ENCODE assay signal across 1 cellular context in the genomic region with DNA sequence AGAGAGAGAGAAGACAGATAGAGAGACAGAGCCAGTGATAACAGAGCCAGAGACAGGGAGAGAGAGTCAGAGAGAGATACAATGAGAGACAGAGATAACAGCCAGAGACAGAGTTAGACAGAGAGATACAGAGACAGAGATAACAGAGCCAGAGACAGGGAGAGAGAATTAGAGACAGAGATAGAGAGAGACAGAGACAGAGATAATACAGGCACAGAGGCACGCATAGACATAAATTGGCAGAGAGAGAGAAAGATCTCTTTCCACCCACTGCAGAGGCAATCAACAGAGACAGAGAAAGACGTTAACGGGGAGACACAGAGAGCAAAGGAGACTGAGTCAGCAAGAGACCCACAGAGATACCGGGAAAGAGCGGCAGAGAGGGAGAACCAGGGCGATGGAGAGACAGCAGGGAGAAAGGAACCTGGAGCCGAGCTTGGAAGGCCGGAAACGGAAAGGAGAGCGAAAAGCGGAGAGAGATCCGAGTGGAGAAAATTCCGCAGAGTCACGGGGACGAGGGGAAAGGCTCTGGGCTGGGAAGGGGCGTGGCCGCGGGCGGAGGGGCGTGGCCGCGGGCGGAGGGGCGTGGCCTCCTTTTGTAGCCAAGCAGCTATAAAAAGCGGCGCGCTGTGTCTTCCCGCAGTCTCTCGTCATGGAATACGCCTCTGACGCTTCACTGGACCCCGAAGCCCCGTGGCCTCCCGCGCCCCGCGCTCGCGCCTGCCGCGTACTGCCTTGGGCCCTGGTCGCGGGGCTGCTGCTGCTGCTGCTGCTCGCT.
A peak's percentile ranks its signal among the peaks of the same experiment; 100 is the strongest.
TF ChIP-seq lines count a peak whose summit lies in the region.

A gene with protein sequence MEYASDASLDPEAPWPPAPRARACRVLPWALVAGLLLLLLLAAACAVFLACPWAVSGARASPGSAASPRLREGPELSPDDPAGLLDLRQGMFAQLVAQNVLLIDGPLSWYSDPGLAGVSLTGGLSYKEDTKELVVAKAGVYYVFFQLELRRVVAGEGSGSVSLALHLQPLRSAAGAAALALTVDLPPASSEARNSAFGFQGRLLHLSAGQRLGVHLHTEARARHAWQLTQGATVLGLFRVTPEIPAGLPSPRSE (plus strand): TSS at position 642 of the 778 bp plus-strand sequence. CDS start 11 bp downstream, at position 653.

TF ChIP-seq in GM12878, 131 proteins besides CTCF, POLR2A, EP300 and RAD21 (continued from another document and continues in another):
- TF ChIP-seq MYC (IDR thresholded peaks at IDR 0.05; ENCODE audit: insufficient read depth, insufficient read length, insufficient replicate concordance, low read length, severe bottlenecking) (no peak), POLR2AphosphoS5 (IDR thresholded peaks at IDR 0.05; ENCODE audit: low read length) (peak; percentile 100), MEF2A (IDR thresholded peaks at IDR 0.05; ENCODE audit: insufficient read depth, low read depth, low read length) (peak; percentile 27; the same call in 1 of the 2 replicates), PAX5 (IDR thresholded peaks at IDR 0.05; ENCODE audit: borderline replicate concordance, low read depth, low read length) (peak; percentile 78), SP1 (IDR thresholded peaks at IDR 0.05; ENCODE audit: low read depth, low read length) (peak; percentile 79), BMI1 (IDR thresholded peaks at IDR 0.05; ENCODE audit: borderline replicate concordance) (no peak), POU2F2 (IDR thresholded peaks at IDR 0.05; ENCODE audit: borderline replicate concordance, low read depth, low read length) (peak; percentile 99), LARP7 (IDR thresholded peaks at IDR 0.05) (no peak), MTA2 (IDR thresholded peaks at IDR 0.05; ENCODE audit: low read depth) (peak; percentile 45; the same call in 1 of the 2 replicates), GATAD2B (conservative IDR thresholded peaks at IDR 0.05; ENCODE audit: low read depth) (no peak; the same call in 1 of the 2 replicates), SMARCA5 (IDR thresholded peaks at IDR 0.05) (peak; percentile 95; the same call in 1 of the 2 replicates), ESRRA (IDR thresholded peaks at IDR 0.05; ENCODE audit: low read length) (no peak), TARDBP (IDR thresholded peaks at IDR 0.05; ENCODE audit: borderline replicate concordance) (no peak), CBFB (IDR thresholded peaks at IDR 0.05; ENCODE audit: low read depth) (peak; percentile 85), RUNX3 (IDR thresholded peaks at IDR 0.05; ENCODE audit: low read length) (peak; percentile 70), SPI1 (IDR thresholded peaks at IDR 0.05; ENCODE audit: borderline replicate concordance, insufficient read depth, low read depth, low read length) (no peak), RELA (IDR thresholded peaks at IDR 0.05; ENCODE audit: borderline replicate concordance, partially characterized antibody) (peak; percentile 57), KLF5 (IDR thresholded peaks at IDR 0.05; ENCODE audit: partially characterized antibody) (peak; percentile 80), CEBPB (IDR thresholded peaks at IDR 0.05; ENCODE audit: borderline replicate concordance in 1 of 2, low read depth in 2 of 2, low read length in 2 of 2) (no peak), SRF (IDR thresholded peaks at IDR 0.05; ENCODE audit: low read depth in 2 of 2, low read length in 2 of 2) (0 out of 4 replicates have a peak, but pooled peaks of 1 of the 2 experiments have one; percentile 35), HDGF (IDR thresholded peaks at IDR 0.05) (peak; percentile 93), ASH2L (IDR thresholded peaks at IDR 0.05; ENCODE audit: borderline replicate concordance, low read depth) (no peak), ZNF217 (IDR thresholded peaks at IDR 0.05) (0 out of 2 replicates have a peak, but pooled peaks have one; percentile 29), DPF2 (IDR thresholded peaks at IDR 0.05) (peak; percentile 85), MXI1 (IDR thresholded peaks at IDR 0.05; ENCODE audit: low read depth, low read length) (peak; percentile 71), NR2F1 (conservative IDR thresholded peaks at IDR 0.05) (peak; percentile 78; the same call in 1 of the 2 replicates), RB1 (IDR thresholded peaks at IDR 0.05; ENCODE audit: borderline replicate concordance) (peak; percentile 65; the same call in 1 of the 2 replicates), IRF4 (IDR thresholded peaks at IDR 0.05; ENCODE audit: low read depth, low read length) (no peak), IKZF2 (IDR thresholded peaks at IDR 0.05) (peak; percentile 95 to 97), FOS (IDR thresholded peaks at IDR 0.05; ENCODE audit: borderline replicate concordance, extremely low read depth, insufficient read length) (no peak), PML (IDR thresholded peaks at IDR 0.05; ENCODE audit: low read length) (peak; percentile 99), SMAD1 (IDR thresholded peaks at IDR 0.05; ENCODE audit: low read depth, partially characterized antibody) (no peak), TCF12 (IDR thresholded peaks at IDR 0.05; ENCODE audit: low read depth, low read length) (peak; percentile 67; the same call in 1 of the 2 replicates), CREB1 (IDR thresholded peaks at IDR 0.05; ENCODE audit: low read depth) (peak; percentile 93), ZNF384 (IDR thresholded peaks at IDR 0.05; ENCODE audit: borderline replicate concordance, low read depth, low read length) (no peak), BACH1 (IDR thresholded peaks at IDR 0.05; ENCODE audit: borderline replicate concordance) (peak; percentile 91), MEF2B (IDR thresholded peaks at IDR 0.05; ENCODE audit: partially characterized antibody, poor library complexity, severe bottlenecking) (no peak)
- TF ChIP-seq, protein P1, sequence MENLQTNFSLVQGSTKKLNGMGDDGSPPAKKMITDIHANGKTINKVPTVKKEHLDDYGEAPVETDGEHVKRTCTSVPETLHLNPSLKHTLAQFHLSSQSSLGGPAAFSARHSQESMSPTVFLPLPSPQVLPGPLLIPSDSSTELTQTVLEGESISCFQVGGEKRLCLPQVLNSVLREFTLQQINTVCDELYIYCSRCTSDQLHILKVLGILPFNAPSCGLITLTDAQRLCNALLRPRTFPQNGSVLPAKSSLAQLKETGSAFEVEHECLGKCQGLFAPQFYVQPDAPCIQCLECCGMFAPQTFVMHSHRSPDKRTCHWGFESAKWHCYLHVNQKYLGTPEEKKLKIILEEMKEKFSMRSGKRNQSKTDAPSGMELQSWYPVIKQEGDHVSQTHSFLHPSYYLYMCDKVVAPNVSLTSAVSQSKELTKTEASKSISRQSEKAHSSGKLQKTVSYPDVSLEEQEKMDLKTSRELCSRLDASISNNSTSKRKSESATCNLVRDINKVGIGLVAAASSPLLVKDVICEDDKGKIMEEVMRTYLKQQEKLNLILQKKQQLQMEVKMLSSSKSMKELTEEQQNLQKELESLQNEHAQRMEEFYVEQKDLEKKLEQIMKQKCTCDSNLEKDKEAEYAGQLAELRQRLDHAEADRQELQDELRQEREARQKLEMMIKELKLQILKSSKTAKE (IDR thresholded peaks at IDR 0.05; ENCODE audit: low read depth, poor library complexity, severe bottlenecking), result peak; percentile 39
- TF ChIP-seq, protein P2, sequence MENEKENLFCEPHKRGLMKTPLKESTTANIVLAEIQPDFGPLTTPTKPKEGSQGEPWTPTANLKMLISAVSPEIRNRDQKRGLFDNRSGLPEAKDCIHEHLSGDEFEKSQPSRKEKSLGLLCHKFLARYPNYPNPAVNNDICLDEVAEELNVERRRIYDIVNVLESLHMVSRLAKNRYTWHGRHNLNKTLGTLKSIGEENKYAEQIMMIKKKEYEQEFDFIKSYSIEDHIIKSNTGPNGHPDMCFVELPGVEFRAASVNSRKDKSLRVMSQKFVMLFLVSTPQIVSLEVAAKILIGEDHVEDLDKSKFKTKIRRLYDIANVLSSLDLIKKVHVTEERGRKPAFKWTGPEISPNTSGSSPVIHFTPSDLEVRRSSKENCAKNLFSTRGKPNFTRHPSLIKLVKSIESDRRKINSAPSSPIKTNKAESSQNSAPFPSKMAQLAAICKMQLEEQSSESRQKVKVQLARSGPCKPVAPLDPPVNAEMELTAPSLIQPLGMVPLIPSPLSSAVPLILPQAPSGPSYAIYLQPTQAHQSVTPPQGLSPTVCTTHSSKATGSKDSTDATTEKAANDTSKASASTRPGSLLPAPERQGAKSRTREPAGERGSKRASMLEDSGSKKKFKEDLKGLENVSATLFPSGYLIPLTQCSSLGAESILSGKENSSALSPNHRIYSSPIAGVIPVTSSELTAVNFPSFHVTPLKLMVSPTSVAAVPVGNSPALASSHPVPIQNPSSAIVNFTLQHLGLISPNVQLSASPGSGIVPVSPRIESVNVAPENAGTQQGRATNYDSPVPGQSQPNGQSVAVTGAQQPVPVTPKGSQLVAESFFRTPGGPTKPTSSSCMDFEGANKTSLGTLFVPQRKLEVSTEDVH (IDR thresholded peaks at IDR 0.05; ENCODE audit: low read depth, partially characterized antibody), result peak; percentile 26
- TF ChIP-seq, protein P3, sequence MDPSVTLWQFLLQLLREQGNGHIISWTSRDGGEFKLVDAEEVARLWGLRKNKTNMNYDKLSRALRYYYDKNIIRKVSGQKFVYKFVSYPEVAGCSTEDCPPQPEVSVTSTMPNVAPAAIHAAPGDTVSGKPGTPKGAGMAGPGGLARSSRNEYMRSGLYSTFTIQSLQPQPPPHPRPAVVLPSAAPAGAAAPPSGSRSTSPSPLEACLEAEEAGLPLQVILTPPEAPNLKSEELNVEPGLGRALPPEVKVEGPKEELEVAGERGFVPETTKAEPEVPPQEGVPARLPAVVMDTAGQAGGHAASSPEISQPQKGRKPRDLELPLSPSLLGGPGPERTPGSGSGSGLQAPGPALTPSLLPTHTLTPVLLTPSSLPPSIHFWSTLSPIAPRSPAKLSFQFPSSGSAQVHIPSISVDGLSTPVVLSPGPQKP (IDR thresholded peaks at IDR 0.05; ENCODE audit: low read depth, low read length), result no peak
- TF ChIP-seq, protein P4, sequence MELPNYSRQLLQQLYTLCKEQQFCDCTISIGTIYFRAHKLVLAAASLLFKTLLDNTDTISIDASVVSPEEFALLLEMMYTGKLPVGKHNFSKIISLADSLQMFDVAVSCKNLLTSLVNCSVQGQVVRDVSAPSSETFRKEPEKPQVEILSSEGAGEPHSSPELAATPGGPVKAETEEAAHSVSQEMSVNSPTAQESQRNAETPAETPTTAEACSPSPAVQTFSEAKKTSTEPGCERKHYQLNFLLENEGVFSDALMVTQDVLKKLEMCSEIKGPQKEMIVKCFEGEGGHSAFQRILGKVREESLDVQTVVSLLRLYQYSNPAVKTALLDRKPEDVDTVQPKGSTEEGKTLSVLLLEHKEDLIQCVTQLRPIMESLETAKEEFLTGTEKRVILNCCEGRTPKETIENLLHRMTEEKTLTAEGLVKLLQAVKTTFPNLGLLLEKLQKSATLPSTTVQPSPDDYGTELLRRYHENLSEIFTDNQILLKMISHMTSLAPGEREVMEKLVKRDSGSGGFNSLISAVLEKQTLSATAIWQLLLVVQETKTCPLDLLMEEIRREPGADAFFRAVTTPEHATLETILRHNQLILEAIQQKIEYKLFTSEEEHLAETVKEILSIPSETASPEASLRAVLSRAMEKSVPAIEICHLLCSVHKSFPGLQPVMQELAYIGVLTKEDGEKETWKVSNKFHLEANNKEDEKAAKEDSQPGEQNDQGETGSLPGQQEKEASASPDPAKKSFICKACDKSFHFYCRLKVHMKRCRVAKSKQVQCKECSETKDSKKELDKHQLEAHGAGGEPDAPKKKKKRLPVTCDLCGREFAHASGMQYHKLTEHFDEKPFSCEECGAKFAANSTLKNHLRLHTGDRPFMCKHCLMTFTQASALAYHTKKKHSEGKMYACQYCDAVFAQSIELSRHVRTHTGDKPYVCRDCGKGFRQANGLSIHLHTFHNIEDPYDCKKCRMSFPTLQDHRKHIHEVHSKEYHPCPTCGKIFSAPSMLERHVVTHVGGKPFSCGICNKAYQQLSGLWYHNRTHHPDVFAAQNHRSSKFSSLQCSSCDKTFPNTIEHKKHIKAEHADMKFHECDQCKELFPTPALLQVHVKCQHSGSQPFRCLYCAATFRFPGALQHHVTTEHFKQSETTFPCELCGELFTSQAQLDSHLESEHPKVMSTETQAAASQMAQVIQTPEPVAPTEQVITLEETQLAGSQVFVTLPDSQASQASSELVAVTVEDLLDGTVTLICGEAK (IDR thresholded peaks at IDR 0.05; ENCODE audit: borderline replicate concordance), result peak; percentile 34; the same call in 1 of the 2 replicates
- TF ChIP-seq, protein P5, sequence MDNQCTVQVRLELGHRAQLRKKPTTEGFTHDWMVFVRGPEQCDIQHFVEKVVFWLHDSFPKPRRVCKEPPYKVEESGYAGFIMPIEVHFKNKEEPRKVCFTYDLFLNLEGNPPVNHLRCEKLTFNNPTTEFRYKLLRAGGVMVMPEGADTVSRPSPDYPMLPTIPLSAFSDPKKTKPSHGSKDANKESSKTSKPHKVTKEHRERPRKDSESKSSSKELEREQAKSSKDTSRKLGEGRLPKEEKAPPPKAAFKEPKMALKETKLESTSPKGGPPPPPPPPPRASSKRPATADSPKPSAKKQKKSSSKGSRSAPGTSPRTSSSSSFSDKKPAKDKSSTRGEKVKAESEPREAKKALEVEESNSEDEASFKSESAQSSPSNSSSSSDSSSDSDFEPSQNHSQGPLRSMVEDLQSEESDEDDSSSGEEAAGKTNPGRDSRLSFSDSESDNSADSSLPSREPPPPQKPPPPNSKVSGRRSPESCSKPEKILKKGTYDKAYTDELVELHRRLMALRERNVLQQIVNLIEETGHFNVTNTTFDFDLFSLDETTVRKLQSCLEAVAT (IDR thresholded peaks at IDR 0.05), result peak; percentile 87
- TF ChIP-seq, protein P6, sequence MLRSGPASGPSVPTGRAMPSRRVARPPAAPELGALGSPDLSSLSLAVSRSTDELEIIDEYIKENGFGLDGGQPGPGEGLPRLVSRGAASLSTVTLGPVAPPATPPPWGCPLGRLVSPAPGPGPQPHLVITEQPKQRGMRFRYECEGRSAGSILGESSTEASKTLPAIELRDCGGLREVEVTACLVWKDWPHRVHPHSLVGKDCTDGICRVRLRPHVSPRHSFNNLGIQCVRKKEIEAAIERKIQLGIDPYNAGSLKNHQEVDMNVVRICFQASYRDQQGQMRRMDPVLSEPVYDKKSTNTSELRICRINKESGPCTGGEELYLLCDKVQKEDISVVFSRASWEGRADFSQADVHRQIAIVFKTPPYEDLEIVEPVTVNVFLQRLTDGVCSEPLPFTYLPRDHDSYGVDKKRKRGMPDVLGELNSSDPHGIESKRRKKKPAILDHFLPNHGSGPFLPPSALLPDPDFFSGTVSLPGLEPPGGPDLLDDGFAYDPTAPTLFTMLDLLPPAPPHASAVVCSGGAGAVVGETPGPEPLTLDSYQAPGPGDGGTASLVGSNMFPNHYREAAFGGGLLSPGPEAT (IDR thresholded peaks at IDR 0.05; ENCODE audit: low read depth), result peak; percentile 95
